1 cellular context compared by ENCODE assay signal in the genomic region with DNA sequence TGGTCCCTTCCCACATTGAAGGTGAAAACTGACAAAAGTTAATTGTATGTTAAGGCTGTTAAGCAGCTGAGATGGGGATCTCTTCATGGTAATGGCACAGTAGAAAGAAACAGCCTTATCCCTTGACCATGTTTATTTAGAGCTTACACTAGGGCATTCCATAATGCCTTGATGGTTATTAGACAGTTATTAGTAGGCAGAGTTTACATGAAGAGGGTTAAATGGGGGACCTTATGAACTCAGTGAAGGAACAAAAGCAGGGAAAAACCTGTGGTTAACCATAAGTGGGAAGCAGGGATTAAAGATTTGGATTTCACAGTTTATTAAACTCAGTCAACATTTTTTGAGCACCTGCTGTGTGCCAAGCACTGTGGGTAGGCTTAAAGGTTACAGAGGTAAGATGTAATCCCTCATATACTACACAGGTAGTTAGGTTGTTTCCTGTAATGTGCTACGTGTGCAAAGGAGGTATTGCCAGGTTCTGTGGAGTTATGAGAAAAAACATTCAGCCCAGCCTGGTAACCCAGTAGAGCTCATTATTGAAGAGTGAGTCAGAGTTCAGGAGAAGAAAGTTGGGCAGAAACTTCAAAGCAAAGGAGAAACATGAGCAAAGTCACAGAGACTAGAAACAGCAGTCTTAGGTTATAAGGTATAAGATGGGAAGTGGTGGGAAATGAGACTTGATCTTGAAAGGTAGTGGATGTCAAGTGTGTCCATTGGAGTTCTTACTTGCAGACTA.
TF ChIP-seq lines count a peak whose summit lies in the region.

No MANE protein-coding gene starts in this region.

TF ChIP-seq in HCT116, 20 proteins besides CTCF, POLR2A, EP300 and RAD21:
- no peak for TF ChIP-seq ELF1 (IDR thresholded peaks at IDR 0.05; ENCODE audit: borderline replicate concordance, low read depth)
- TF ChIP-seq, protein P1, sequence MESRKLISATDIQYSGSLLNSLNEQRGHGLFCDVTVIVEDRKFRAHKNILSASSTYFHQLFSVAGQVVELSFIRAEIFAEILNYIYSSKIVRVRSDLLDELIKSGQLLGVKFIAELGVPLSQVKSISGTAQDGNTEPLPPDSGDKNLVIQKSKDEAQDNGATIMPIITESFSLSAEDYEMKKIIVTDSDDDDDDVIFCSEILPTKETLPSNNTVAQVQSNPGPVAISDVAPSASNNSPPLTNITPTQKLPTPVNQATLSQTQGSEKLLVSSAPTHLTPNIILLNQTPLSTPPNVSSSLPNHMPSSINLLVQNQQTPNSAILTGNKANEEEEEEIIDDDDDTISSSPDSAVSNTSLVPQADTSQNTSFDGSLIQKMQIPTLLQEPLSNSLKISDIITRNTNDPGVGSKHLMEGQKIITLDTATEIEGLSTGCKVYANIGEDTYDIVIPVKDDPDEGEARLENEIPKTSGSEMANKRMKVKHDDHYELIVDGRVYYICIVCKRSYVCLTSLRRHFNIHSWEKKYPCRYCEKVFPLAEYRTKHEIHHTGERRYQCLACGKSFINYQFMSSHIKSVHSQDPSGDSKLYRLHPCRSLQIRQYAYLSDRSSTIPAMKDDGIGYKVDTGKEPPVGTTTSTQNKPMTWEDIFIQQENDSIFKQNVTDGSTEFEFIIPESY (IDR thresholded peaks at IDR 0.05; ENCODE audit: extremely low read depth, insufficient replicate concordance, low read length) = no peak
- TF ChIP-seq SRF (IDR thresholded peaks at IDR 0.05; ENCODE audit: low read depth) = no peak
- TF ChIP-seq SIN3A (IDR thresholded peaks at IDR 0.05; ENCODE audit: low read depth) = no peak
- TF ChIP-seq, protein P2, sequence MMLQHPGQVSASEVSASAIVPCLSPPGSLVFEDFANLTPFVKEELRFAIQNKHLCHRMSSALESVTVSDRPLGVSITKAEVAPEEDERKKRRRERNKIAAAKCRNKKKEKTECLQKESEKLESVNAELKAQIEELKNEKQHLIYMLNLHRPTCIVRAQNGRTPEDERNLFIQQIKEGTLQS (IDR thresholded peaks at IDR 0.05) = no peak
- TF ChIP-seq SP1 (IDR thresholded peaks at IDR 0.05; ENCODE audit: low read depth) = no peak
- no peak for TF ChIP-seq POLR2AphosphoS5 (IDR thresholded peaks at IDR 0.05; ENCODE audit: low read depth, low read length)
- TF ChIP-seq CEBPB (IDR thresholded peaks at IDR 0.05; ENCODE audit: low read depth) = no peak
- no peak for TF ChIP-seq YY1 (IDR thresholded peaks at IDR 0.05; ENCODE audit: extremely low read depth, insufficient replicate concordance, low read depth, low read length)
- no peak for TF ChIP-seq EZH2 (IDR thresholded peaks at IDR 0.05)
- no peak for TF ChIP-seq CBX3 (IDR thresholded peaks at IDR 0.05; ENCODE audit: low read depth)
- no peak for TF ChIP-seq EZH2phosphoT487 (IDR thresholded peaks at IDR 0.05; ENCODE audit: borderline replicate concordance)
- no peak for TF ChIP-seq FOSL1 (IDR thresholded peaks at IDR 0.05; ENCODE audit: low read depth)
- no peak for TF ChIP-seq JUND (IDR thresholded peaks at IDR 0.05)
